1 cellular context compared by ENCODE assay signal in the genomic region with DNA sequence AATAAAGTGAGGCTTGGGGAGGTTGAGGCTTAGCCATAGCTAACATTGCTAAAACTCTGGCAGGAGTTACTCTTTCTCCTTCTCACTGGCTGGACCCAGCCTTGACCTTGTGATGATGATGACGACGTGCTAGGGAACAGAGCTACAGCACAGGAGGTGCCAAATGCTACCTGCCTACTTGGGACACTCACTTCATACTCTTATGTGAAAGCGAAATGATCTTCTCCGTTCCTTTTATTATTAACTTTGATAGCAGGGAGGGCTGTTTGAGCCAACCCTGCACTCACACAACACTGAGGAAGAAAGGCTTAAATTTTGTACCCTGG.
TF ChIP-seq lines count a peak whose summit lies in the region.

No MANE protein-coding gene starts in this region.

TF ChIP-seq in K562, 482 proteins besides CTCF, POLR2A, EP300 and RAD21:
- TF ChIP-seq AFF1 (IDR thresholded peaks at IDR 0.05; ENCODE audit: low read depth in 1 of 2, partially characterized antibody in 2 of 2) (no peak), ZNF41 (CRISPR knock-in tag; conservative IDR thresholded peaks at IDR 0.05) (no peak), HNRNPK (IDR thresholded peaks at IDR 0.05; ENCODE audit: low read depth, low read length, poor library complexity, severe bottlenecking) (no peak), TCFL5 (CRISPR knock-in tag; conservative IDR thresholded peaks at IDR 0.05) (no peak), ZZZ3 (IDR thresholded peaks at IDR 0.05) (no peak), ZNF717 (CRISPR knock-in tag; IDR thresholded peaks at IDR 0.05) (no peak), ZNF253 (CRISPR knock-in tag; conservative IDR thresholded peaks at IDR 0.05) (no peak), ZNF217 (CRISPR knock-in tag; IDR thresholded peaks at IDR 0.05) (no peak), SMAD3 (CRISPR knock-in tag; conservative IDR thresholded peaks at IDR 0.05) (no peak), FOXA1 (IDR thresholded peaks at IDR 0.05; ENCODE audit: borderline replicate concordance) (no peak), CEBPB (tag; IDR thresholded peaks at IDR 0.05) (no peak), NCOR1 (IDR thresholded peaks at IDR 0.05) (no peak)
- TF ChIP-seq, protein P1, sequence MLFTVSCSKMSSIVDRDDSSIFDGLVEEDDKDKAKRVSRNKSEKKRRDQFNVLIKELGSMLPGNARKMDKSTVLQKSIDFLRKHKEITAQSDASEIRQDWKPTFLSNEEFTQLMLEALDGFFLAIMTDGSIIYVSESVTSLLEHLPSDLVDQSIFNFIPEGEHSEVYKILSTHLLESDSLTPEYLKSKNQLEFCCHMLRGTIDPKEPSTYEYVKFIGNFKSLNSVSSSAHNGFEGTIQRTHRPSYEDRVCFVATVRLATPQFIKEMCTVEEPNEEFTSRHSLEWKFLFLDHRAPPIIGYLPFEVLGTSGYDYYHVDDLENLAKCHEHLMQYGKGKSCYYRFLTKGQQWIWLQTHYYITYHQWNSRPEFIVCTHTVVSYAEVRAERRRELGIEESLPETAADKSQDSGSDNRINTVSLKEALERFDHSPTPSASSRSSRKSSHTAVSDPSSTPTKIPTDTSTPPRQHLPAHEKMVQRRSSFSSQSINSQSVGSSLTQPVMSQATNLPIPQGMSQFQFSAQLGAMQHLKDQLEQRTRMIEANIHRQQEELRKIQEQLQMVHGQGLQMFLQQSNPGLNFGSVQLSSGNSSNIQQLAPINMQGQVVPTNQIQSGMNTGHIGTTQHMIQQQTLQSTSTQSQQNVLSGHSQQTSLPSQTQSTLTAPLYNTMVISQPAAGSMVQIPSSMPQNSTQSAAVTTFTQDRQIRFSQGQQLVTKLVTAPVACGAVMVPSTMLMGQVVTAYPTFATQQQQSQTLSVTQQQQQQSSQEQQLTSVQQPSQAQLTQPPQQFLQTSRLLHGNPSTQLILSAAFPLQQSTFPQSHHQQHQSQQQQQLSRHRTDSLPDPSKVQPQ (CRISPR knock-in tag; IDR thresholded peaks at IDR 0.05; ENCODE audit: borderline replicate concordance), result no peak
- TF ChIP-seq, protein P2, sequence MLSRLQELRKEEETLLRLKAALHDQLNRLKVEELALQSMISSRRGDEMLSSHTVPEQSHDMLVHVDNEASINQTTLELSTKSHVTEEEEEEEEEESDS (CRISPR knock-in tag; IDR thresholded peaks at IDR 0.05), result no peak
